ENCODE assay signal across 9 cellular contexts in genomic region chr17:18181358-18181757, GRCh38. TPM values are rescaled to one million over a fixed set of nuclear protein-coding genes. Genes with fewer than 3 reads are reported as not detected.
DNase-seq lines count a peak whose midpoint lies in the region; ATAC-seq and TF ChIP-seq lines count a peak whose summit lies in the region.
"Had no signal": no experiment of that assay in that cellular context is flagged by ENCODE, and none has a peak within 500 bp of the region (broad histone marks: within the 10 kb centered on the region; RNA-seq: fewer than 3 reads in every experiment).

No MANE protein-coding gene starts in this region.

- peaks cover 22% of the 10 kb centered on the region for H3K79me2 ChIP-seq in GM23338 (replicated peaks; ENCODE audit: insufficient read depth)

- H3K9me3 Mint-ChIP-seq in GM23338: no peaks in the 10 kb centered on the region
- H3K9me3 Mint-ChIP-seq in activated CD4-positive, alpha-beta memory T cell treated with anti-CD3 and anti-CD28 coated beads, Interleukin-2, amount 10 ng/mL, durations not matched to agents 7 days and 5 days: no peaks in the 10 kb centered on the region

- H3K9me2 ChIP-seq in GM23338 (ENCODE audit: insufficient read depth): no peaks in the 10 kb centered on the region

- peaks cover 25% of the 10 kb centered on the region; the same call in 2 of the 3 replicates for H3K4me1 Mint-ChIP-seq in GM23338
- H3K4me1 Mint-ChIP-seq in activated CD4-positive, alpha-beta memory T cell treated with anti-CD3 and anti-CD28 coated beads, Interleukin-2, amount 10 ng/mL, durations not matched to agents 7 days and 5 days: peaks cover 29% of the 10 kb centered on the region

- no peak overlapping the region for H2AFZ ChIP-seq in GM23338

- H3K27ac ChIP-seq in GM23338 (ENCODE audit: low read depth): no peak overlapping the region

- H3K4me3 ChIP-seq in GM23338: no peak overlapping the region

- no peak for TF ChIP-seq CTCF in GM23338 (conservative IDR thresholded peaks at IDR 0.05; ENCODE audit: low read depth in 2 of 2)

- H3F3A ChIP-seq in GM23338 (replicated peaks; ENCODE audit: low read depth): peaks cover 17% of the 10 kb centered on the region

- no peak for TF ChIP-seq POLR2A in GM18505 (IDR thresholded peaks at IDR 0.05; ENCODE audit: borderline replicate concordance, extremely low read depth, insufficient read depth, insufficient read length)

- peaks cover 13% of the 10 kb centered on the region for H3K4me1 ChIP-seq in GM23338 (ENCODE audit: insufficient read depth)

- POLR2A ChIA-PET in activated CD4-positive, alpha-beta memory T cell treated with anti-CD3 and anti-CD28 coated beads, Interleukin-2, amount 10 ng/mL, durations not matched to agents 7 days and 5 days (lab: Charles Lee): interaction anchor here (1.7 to 2.0 kb wide), 2 partner anchors 24 to 70 kb away, joined by 3 to 11 read pairs; no protein-coding TSS in a partner anchor

- H4K20me1 ChIP-seq in GM23338 (replicated peaks; ENCODE audit: insufficient read depth): peaks cover 17% of the 10 kb centered on the region

- CTCF ChIA-PET in activated CD4-positive, alpha-beta memory T cell treated with anti-CD3 and anti-CD28 coated beads, Interleukin-2, amount 10 ng/mL, durations not matched to agents 7 days and 5 days (lab: Charles Lee): no interaction called here

- no peak overlapping the region; the same call in 2 of the 3 replicates for H3K4me3 Mint-ChIP-seq in GM23338
- H3K4me3 Mint-ChIP-seq in activated CD4-positive, alpha-beta memory T cell treated with anti-CD3 and anti-CD28 coated beads, Interleukin-2, amount 10 ng/mL, durations not matched to agents 7 days and 5 days: peak overlapping the region; percentile 94

- no peak overlapping the region for H3K4me2 ChIP-seq in GM23338

- DNase-seq in GM23338 (ENCODE audit: low spot score) (no peak), AML-193 (lab: John Stamatoyannopoulos, UW) (no peak), KG1 (lab: John Stamatoyannopoulos, UW) (no peak)
- DNase-seq in activated CD4-positive, alpha-beta memory T cell treated with anti-CD3 and anti-CD28 coated beads, Interleukin-2, amount 10 ng/mL, durations not matched to agents 7 days and 5 days: peak; percentile 30
- peak in 3 of 4 experiments; percentile 8 to 61 (median 36) for DNase-seq in stimulated activated CD4-positive, alpha-beta T cell treated with anti-CD3 and anti-CD28 coated beads, Interleukin-1b, Interleukin-23, amount 100 ng/mL, for 24 hours (ENCODE audit: low read depth in 4 of 4, low spot score in 1 of 4)
- DNase-seq: GF-D8 had no signal

- H3K27ac Mint-ChIP-seq in GM23338: peak overlapping the region; percentile 67; the same call in 1 of the 2 replicates
- peak overlapping the region; percentile 100 for H3K27ac Mint-ChIP-seq in activated CD4-positive, alpha-beta memory T cell treated with anti-CD3 and anti-CD28 coated beads, Interleukin-2, amount 10 ng/mL, durations not matched to agents 7 days and 5 days

- peaks cover 13% of the 10 kb centered on the region for H3K27me3 Mint-ChIP-seq in GM23338 (ENCODE audit: insufficient read depth, low read depth, poor library complexity)
- no peaks in the 10 kb centered on the region for H3K27me3 Mint-ChIP-seq in activated CD4-positive, alpha-beta memory T cell treated with anti-CD3 and anti-CD28 coated beads, Interleukin-2, amount 10 ng/mL, durations not matched to agents 7 days and 5 days

- H3K36me3 Mint-ChIP-seq in GM23338 (ENCODE audit: low read depth): peaks cover 12% of the 10 kb centered on the region
- peaks cover 24% of the 10 kb centered on the region for H3K36me3 Mint-ChIP-seq in activated CD4-positive, alpha-beta memory T cell treated with anti-CD3 and anti-CD28 coated beads, Interleukin-2, amount 10 ng/mL, durations not matched to agents 7 days and 5 days (ENCODE audit: low read depth)

- peaks cover 7% of the 10 kb centered on the region; the same call in 1 of the 2 replicates for H3K36me3 ChIP-seq in GM23338 (ENCODE audit: insufficient read depth)

- ATAC-seq in GM23338 (no peak), esophagus mucosa (peak; percentile 2), GM18498 (IDR thresholded peaks at IDR 0.05; ENCODE audit: unreplicated experiment) (no peak), GM18505 (IDR thresholded peaks at IDR 0.05; ENCODE audit: unreplicated experiment) (no peak)

- H3K27me3 ChIP-seq in GM23338 (ENCODE audit: insufficient read depth): no peaks in the 10 kb centered on the region

TF ChIP-seq in GM23338, 12 proteins besides CTCF, POLR2A, EP300 and RAD21 (continues in another document):
- TF ChIP-seq ZNF114 (CRISPR knock-in tag; IDR thresholded peaks at IDR 0.05): no peak
- no peak for TF ChIP-seq JUNB (IDR thresholded peaks at IDR 0.05; ENCODE audit: unreplicated experiment)
- TF ChIP-seq ETS1 (IDR thresholded peaks at IDR 0.05): no peak
- TF ChIP-seq EZH2 (IDR thresholded peaks at IDR 0.05; ENCODE audit: low read depth, unreplicated experiment): no peak
- no peak for TF ChIP-seq STAT1 (IDR thresholded peaks at IDR 0.05; ENCODE audit: unreplicated experiment)
- no peak for TF ChIP-seq POLR2AphosphoS5 (IDR thresholded peaks at IDR 0.05; ENCODE audit: low read depth)
- no peak for TF ChIP-seq REST (IDR thresholded peaks at IDR 0.05; ENCODE audit: unreplicated experiment)
- no peak for TF ChIP-seq CREB1 (CRISPR knock-in tag; IDR thresholded peaks at IDR 0.05; ENCODE audit: low read depth)
- no peak for TF ChIP-seq ZNF331 (CRISPR knock-in tag; IDR thresholded peaks at IDR 0.05; ENCODE audit: low read depth)
- no peak for TF ChIP-seq NANOG (IDR thresholded peaks at IDR 0.05; ENCODE audit: borderline replicate concordance)

RNA-seq across cellular contexts. Expression of gene ALKBH5, which starts 2.3 kb away (rescaled TPM):
- total RNA-seq in GM23338 (2014; rRNA removed; shearing (Covaris generic)): 103 and 117 TPM in 2 replicates
- polyA plus RNA-seq in GM23338 (2016; fragmentation: Nextera tagmentation; extraction: Ambion mirVana): 32.2 TPM in 2 replicates
- total RNA-seq in activated CD4-positive, alpha-beta memory T cell treated with anti-CD3 and anti-CD28 coated beads, Interleukin-2, amount 10 ng/mL, durations not matched to agents 7 days and 5 days: 100 to 1,000 TPM; 118 to 125 TPM
- total RNA-seq in esophagus mucosa: 45.3 TPM

RNA-seq across cellular contexts. Expression of gene LLGL1, which starts 44.1 kb away (rescaled TPM):
- 118 and 129 TPM in 2 replicates for total RNA-seq in GM23338 (2014; rRNA removed; shearing (Covaris generic))
- 5.9 TPM in 2 replicates for polyA plus RNA-seq in GM23338 (2016; fragmentation: Nextera tagmentation; extraction: Ambion mirVana)
- 10 to 100 TPM; 22.8 to 22.9 TPM for total RNA-seq in activated CD4-positive, alpha-beta memory T cell treated with anti-CD3 and anti-CD28 coated beads, Interleukin-2, amount 10 ng/mL, durations not matched to agents 7 days and 5 days
- total RNA-seq in esophagus mucosa: 17.6 TPM

Comparison
In these comparisons a context has a peak if more than half of its experiments do, and no peak if none do; other contexts are left out.
1. DNase-seq: peak in activated CD4-positive, alpha-beta memory T cell treated with anti-CD3 and anti-CD28 coated beads, Interleukin-2, amount 10 ng/mL, durations not matched to agents 7 days and 5 days (single experiment) and stimulated activated CD4-positive, alpha-beta T cell treated with anti-CD3 and anti-CD28 coated beads, Interleukin-1b, Interleukin-23, amount 100 ng/mL, for 24 hours (3 of 4); none in GM23338 (single experiment), AML-193 (0 of 2) and KG1 (single experiment).